Comparison of ENCODE assay signal across 8 cellular contexts in the genomic region with DNA sequence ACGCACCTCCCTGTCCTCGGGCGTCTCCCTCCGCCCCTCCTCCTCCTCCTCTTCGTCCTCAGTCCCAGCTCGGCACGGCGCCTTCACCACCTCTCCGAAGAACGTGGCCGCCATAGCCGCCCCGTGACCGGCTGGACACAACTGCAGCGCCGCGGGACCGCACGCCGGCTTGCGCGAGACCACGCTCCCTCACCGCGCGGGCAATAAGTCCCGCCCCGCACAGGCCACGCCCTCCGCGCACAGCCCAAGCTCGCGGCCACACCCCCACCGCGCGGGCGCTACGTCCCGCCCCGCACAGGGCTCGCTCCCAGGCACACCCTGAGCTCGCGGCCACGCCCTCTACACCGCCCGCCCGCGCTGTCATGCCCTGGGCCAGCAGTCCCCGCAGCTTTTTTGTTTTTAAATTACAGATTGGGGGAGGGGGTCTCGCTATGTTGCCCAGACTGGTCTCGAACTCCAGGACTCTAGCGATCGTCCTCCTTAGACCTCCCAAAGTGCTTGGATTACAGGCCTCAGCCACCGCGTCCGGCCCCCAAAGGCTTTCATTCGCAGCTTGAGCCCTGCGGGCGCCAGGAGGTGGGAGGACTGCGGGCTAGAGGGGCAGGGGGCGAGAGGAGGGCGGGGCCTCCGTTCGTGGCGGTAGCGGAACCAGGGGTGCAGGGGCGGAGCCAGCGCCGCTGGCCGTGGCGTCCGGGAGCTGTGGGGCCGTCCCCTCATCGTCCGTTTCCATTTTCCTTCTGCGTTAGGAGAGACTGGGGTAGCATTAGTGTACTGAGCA. TPM values are rescaled to one million over a fixed set of nuclear protein-coding genes. Genes with fewer than 3 reads are reported as not detected.
A peak's percentile ranks its signal among the peaks of the same experiment; 100 is the strongest.
DNase-seq lines count a peak whose midpoint lies in the region; ATAC-seq, FAIRE-seq and TF ChIP-seq lines count a peak whose summit lies in the region.

A gene with protein sequence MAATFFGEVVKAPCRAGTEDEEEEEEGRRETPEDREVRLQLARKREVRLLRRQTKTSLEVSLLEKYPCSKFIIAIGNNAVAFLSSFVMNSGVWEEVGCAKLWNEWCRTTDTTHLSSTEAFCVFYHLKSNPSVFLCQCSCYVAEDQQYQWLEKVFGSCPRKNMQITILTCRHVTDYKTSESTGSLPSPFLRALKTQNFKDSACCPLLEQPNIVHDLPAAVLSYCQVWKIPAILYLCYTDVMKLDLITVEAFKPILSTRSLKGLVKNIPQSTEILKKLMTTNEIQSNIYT (minus strand): TSS at position 180 of the 778 bp plus-strand sequence. CDS start 66 bp downstream, at position 114.

- peak; percentile 95 for ATAC-seq in activated T-helper 17 cell treated with anti-CD3 and anti-CD28 coated beads, Interleukin-2, amount 50 U/mL, for 72 hours (replicated peaks)
- ATAC-seq in naive B cell (ENCODE audit: low read depth in 2 of 2), result peak; percentile 89 to 91
- peak; percentile 95 for ATAC-seq in stimulated activated effector memory CD8-positive, alpha-beta T cell treated with anti-CD3 and anti-CD28 coated beads, Interleukin-12 subunit alpha, Interleukin-12 subunit beta, amount 100 ng/mL, for 72 hours

- peak; percentile 66 for FAIRE-seq in H54 (lab: Jason Lieb, UNC)

- H3K27ac ChIP-seq in RWPE1, result peak within 1 kb of the TSS; percentile 94

- CTCF ChIA-PET in RWPE1 (lab: Yijun Ruan, JAX), result interaction anchor here (0.6 kb wide), 1 partner anchor 215 kb away, joined by 3 read pairs; no protein-coding TSS in a partner anchor

- DNase-seq in EL, result peak; percentile 94
- peak; percentile 85 for DNase-seq in H54 (ENCODE audit: insufficient read length, low spot score)
- peak; percentile 98 for DNase-seq in LoVo (ENCODE audit: low spot score)
- DNase-seq in RWPE1 (ENCODE audit: low spot score), result peak; percentile 83
- DNase-seq in fibroblast of gingiva (ENCODE audit: low read depth), result peak; percentile 95
- peak; percentile 94 for DNase-seq in naive B cell
- peak; percentile 94 to 98 for DNase-seq in stimulated activated effector memory CD8-positive, alpha-beta T cell treated with anti-CD3 and anti-CD28 coated beads, Interleukin-12 subunit alpha, Interleukin-12 subunit beta, amount 100 ng/mL, for 72 hours (ENCODE audit: low spot score in 2 of 2)

- no peaks in the 10 kb centered on the region for H3K9me3 Mint-ChIP-seq in activated T-helper 17 cell treated with anti-CD3 and anti-CD28 coated beads, Interleukin-2, amount 50 U/mL, for 72 hours
- H3K9me3 Mint-ChIP-seq in naive B cell, result no peaks in the 10 kb centered on the region
- H3K9me3 Mint-ChIP-seq in stimulated activated effector memory CD8-positive, alpha-beta T cell treated with anti-CD3 and anti-CD28 coated beads, Interleukin-12 subunit alpha, Interleukin-12 subunit beta, amount 100 ng/mL, for 72 hours, result no peaks in the 10 kb centered on the region

- peaks cover 38% of the 10 kb centered on the region for H3K36me3 Mint-ChIP-seq in activated T-helper 17 cell treated with anti-CD3 and anti-CD28 coated beads, Interleukin-2, amount 50 U/mL, for 72 hours (ENCODE audit: low read depth)
- H3K36me3 Mint-ChIP-seq in naive B cell, result peaks cover 0 to 9% of the 10 kb centered on the region in 2 donors
- peaks cover 40% of the 10 kb centered on the region for H3K36me3 Mint-ChIP-seq in stimulated activated effector memory CD8-positive, alpha-beta T cell treated with anti-CD3 and anti-CD28 coated beads, Interleukin-12 subunit alpha, Interleukin-12 subunit beta, amount 100 ng/mL, for 72 hours

- peak; percentile 99 for TF ChIP-seq POLR2A in H54 (IDR thresholded peaks at IDR 0.05; ENCODE audit: low read depth, low read length)

- peak within 1 kb of the TSS; percentile 89 for H3K27ac Mint-ChIP-seq in activated T-helper 17 cell treated with anti-CD3 and anti-CD28 coated beads, Interleukin-2, amount 50 U/mL, for 72 hours
- peak within 1 kb of the TSS; percentile 91 to 98 (median 95) for H3K27ac Mint-ChIP-seq in naive B cell
- peak within 1 kb of the TSS; percentile 95 for H3K27ac Mint-ChIP-seq in stimulated activated effector memory CD8-positive, alpha-beta T cell treated with anti-CD3 and anti-CD28 coated beads, Interleukin-12 subunit alpha, Interleukin-12 subunit beta, amount 100 ng/mL, for 72 hours

- no peaks in the 10 kb centered on the region for H3K27me3 Mint-ChIP-seq in activated T-helper 17 cell treated with anti-CD3 and anti-CD28 coated beads, Interleukin-2, amount 50 U/mL, for 72 hours
- no peaks in the 10 kb centered on the region for H3K27me3 Mint-ChIP-seq in naive B cell

- H3K4me3 Mint-ChIP-seq in activated T-helper 17 cell treated with anti-CD3 and anti-CD28 coated beads, Interleukin-2, amount 50 U/mL, for 72 hours, result peak within 1 kb of the TSS; percentile 85
- H3K4me3 Mint-ChIP-seq in naive B cell, result peak within 1 kb of the TSS; percentile 92 to 99 (median 97)
- peak within 1 kb of the TSS; percentile 90 for H3K4me3 Mint-ChIP-seq in stimulated activated effector memory CD8-positive, alpha-beta T cell treated with anti-CD3 and anti-CD28 coated beads, Interleukin-12 subunit alpha, Interleukin-12 subunit beta, amount 100 ng/mL, for 72 hours

- TF ChIP-seq CTCF in RWPE1 (conservative IDR thresholded peaks at IDR 0.05; ENCODE audit: low read depth), result no peak

- POLR2A ChIA-PET in RWPE1 (lab: Yijun Ruan, JAX; ENCODE audit: low non-redundant PET), result interaction anchor here (0.7 kb wide), 1 partner anchor 20 kb away, joined by 3 read pairs; no protein-coding TSS in a partner anchor

- peaks cover 15% of the 10 kb centered on the region for H3K4me1 Mint-ChIP-seq in activated T-helper 17 cell treated with anti-CD3 and anti-CD28 coated beads, Interleukin-2, amount 50 U/mL, for 72 hours
- peaks cover 16 to 30% (median 29%) of the 10 kb centered on the region in 3 donors for H3K4me1 Mint-ChIP-seq in naive B cell
- H3K4me1 Mint-ChIP-seq in stimulated activated effector memory CD8-positive, alpha-beta T cell treated with anti-CD3 and anti-CD28 coated beads, Interleukin-12 subunit alpha, Interleukin-12 subunit beta, amount 100 ng/mL, for 72 hours, result peaks cover 37% of the 10 kb centered on the region

RNA-seq across cellular contexts. Expression of the gene that starts here (rescaled TPM):
- total RNA-seq in activated T-helper 17 cell treated with anti-CD3 and anti-CD28 coated beads, Interleukin-2, amount 50 U/mL, for 72 hours, result 100 to 1,000 TPM in 1 of 2 donors, 10 to 100 TPM in 1; 46.8 to 107 TPM
- polyA plus RNA-seq in naive B cell (ENCODE audit: low read depth in 6 of 6), result 10 to 100 TPM; 16.0 to 32.8 (median 27.2) TPM

Comparison
In these comparisons a context has a peak if more than half of its experiments do, and no peak if none do; other contexts are left out.
1. Peak in every context shown above with its lines: DNase-seq, ATAC-seq and H3K27ac ChIP-seq.